Comparison of ENCODE assay signal across 16 cellular contexts in genomic region chr7:65554-65953, GRCh38.
DNase-seq lines count a peak whose midpoint lies in the region; ATAC-seq, FAIRE-seq and TF ChIP-seq lines count a peak whose summit lies in the region.
"Had no signal": no experiment of that assay in that cellular context is flagged by ENCODE, and none has a peak within 500 bp of the region (broad histone marks: within the 10 kb centered on the region; RNA-seq: fewer than 3 reads in every experiment).

No MANE protein-coding gene starts in this region.

- 83% methylated on average over 8 of the region's 8 CpGs for WGBS in esophagus muscularis mucosa

- TF ChIP-seq CTCF in HEK293 (tag by site-specific recombination; IDR thresholded peaks at IDR 0.05) = no peak
- TF ChIP-seq CTCF in esophagus muscularis mucosa (IDR thresholded peaks at IDR 0.05) = no peak

- DNase-seq in AG08395 (ENCODE audit: low spot score) (peak; percentile 70), astrocyte of the hippocampus (ENCODE audit: low read depth, low spot score) (peak; percentile 27), kidney tubule cell (ENCODE audit: low spot score) (peak; percentile 66), esophagus muscularis mucosa (ENCODE audit: extremely low spot score) (no peak), GM19239 (ENCODE audit: insufficient read length, low spot score) (no peak), HuH-7 (ENCODE audit: low spot score) (no peak)
- DNase-seq: activated CD4-positive, alpha-beta T cell treated with anti-CD3 and anti-CD28 coated beads for 48 hours; activated T-cell treated with anti-CD3 and anti-CD28 coated beads for 4 hours; naive B cell; NCI-H2081 treated with DMSO at 0.1 percent for 48 hours had no signal

- no peak overlapping the region for H3K27ac ChIP-seq in HEK293 (ENCODE audit: extremely low read depth, low read depth, low read length)
- H3K27ac ChIP-seq in esophagus muscularis mucosa (replicated peaks in 1 of 4) = no peak overlapping the region
- H3K27ac ChIP-seq: tibial nerve had no signal

- FAIRE-seq in GM19239 (lab: Jason Lieb, UNC) = no peak
- FAIRE-seq: endometrium had no signal

- H3K4me1 ChIP-seq in HEK293 (ENCODE audit: control insufficient read depth, insufficient read depth, low read length) (no peaks in the 10 kb centered on the region), esophagus muscularis mucosa (peaks cover 20 to 41% (median 34%) of the 10 kb centered on the region in 4 donors)

- CTCF ChIA-PET in HEK293 (lab: Yijun Ruan, JAX) = no interaction called here

- no peaks in the 10 kb centered on the region for H3K27me3 ChIP-seq in esophagus muscularis mucosa
- H3K27me3 ChIP-seq: tibial nerve had no signal

- H3K9me3 ChIP-seq in HEK293 (ENCODE audit: control insufficient read depth, insufficient read depth, low read depth, low read length) (no peaks in the 10 kb centered on the region), esophagus muscularis mucosa (no peaks in the 10 kb centered on the region)
- H3K9me3 ChIP-seq: tibial nerve had no signal

- TF ChIP-seq EP300 in esophagus muscularis mucosa (IDR thresholded peaks at IDR 0.05) = no peak

- ATAC-seq in GM18907 (IDR thresholded peaks at IDR 0.05; ENCODE audit: unreplicated experiment) = no peak
- ATAC-seq: activated naive CD4-positive, alpha-beta T cell treated with anti-CD3 and anti-CD28 coated beads, Interleukin-2, amount 50 U/mL, for 72 hours; left lobe of liver had no signal

- no peaks in the 10 kb centered on the region for H3K36me3 ChIP-seq in HEK293 (ENCODE audit: control insufficient read depth in 2 of 2, insufficient read depth in 1 of 2, low read length in 2 of 2)
- H3K36me3 ChIP-seq in esophagus muscularis mucosa = no peaks in the 10 kb centered on the region
- H3K36me3 ChIP-seq: tibial nerve had no signal

- TF ChIP-seq POLR2A in esophagus muscularis mucosa (IDR thresholded peaks at IDR 0.05; ENCODE audit: low read depth) = no peak

- no peak overlapping the region for H3K4me3 ChIP-seq in HEK293 (ENCODE audit: low read depth, low read length)
- H3K4me3 ChIP-seq in esophagus muscularis mucosa = no peak overlapping the region
- H3K4me3 ChIP-seq: tibial nerve had no signal

- intact Hi-C loops in esophagus muscularis mucosa (cut with DNase I) = no loop called here

- POLR2A ChIA-PET in HEK293 (lab: Yijun Ruan, JAX) = no interaction called here

TF ChIP-seq in HEK293, 187 proteins besides CTCF, POLR2A, EP300 and RAD21:
- TF ChIP-seq REST (tag by site-specific recombination; IDR thresholded peaks at IDR 0.05) (0 out of 2 replicates have a peak, but pooled peaks have one; percentile 20), SCRT2 (tag by site-specific recombination; IDR thresholded peaks at IDR 0.05) (no peak)

Comparison
In these comparisons a context has a peak if more than half of its experiments do, and no peak if none do; other contexts are left out.
1. DNase-seq: peak in AG08395 (single experiment), astrocyte of the hippocampus (single experiment) and kidney tubule cell (single experiment); none in esophagus muscularis mucosa (single experiment), GM19239 (single experiment) and HuH-7 (single experiment).